In the genomic region with DNA sequence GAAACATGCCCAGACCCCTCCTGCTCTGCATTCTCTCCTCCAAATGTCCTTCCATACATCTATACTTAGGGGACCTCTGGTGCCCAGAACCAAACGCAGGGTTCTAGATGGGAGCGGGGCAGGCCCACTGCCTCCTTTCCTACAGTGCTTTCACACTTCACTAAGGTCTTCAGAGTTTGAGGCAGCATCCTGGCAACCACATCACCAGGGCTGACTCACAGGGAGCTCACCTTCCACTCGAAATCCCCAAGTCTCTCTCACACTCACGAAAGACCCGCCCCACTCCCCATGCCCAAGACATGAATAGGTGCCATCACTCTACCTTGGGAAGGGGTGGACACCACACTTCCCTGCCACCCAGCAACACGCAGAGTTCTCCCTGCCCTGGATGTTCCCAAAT, we compare ENCODE assay signal across 21 cellular contexts. TPM values are rescaled to one million over a fixed set of nuclear protein-coding genes. Genes with fewer than 3 reads are reported as not detected.
DNase-seq lines count a peak whose midpoint lies in the region; ATAC-seq, FAIRE-seq and TF ChIP-seq lines count a peak whose summit lies in the region.
"Had no signal": no experiment of that assay in that cellular context is flagged by ENCODE, and none has a peak within 500 bp of the region (broad histone marks: within the 10 kb centered on the region; RNA-seq: fewer than 3 reads in every experiment).

No MANE protein-coding gene starts in this region.

- H3K36me3 ChIP-seq in pancreas: no peaks in the 10 kb centered on the region
- H3K36me3 ChIP-seq: BLaER1 treated with 17β-estradiol and CSF1 and Interleukin-3, amounts not matched to agents 10 nM and 100 nM; uterus had no signal

- H3K27ac Mint-ChIP-seq in activated CD8-positive, alpha-beta T cell treated with anti-CD3 and anti-CD28 coated beads for 36 hours: no peak overlapping the region
- H3K27ac Mint-ChIP-seq in activated CD8-positive, alpha-beta T cell treated with anti-CD3 and anti-CD28 coated beads, Interleukin-2, amount 10 ng/mL, durations not matched to agents 7 days and 5 days: no peak overlapping the region
- no peak overlapping the region for H3K27ac Mint-ChIP-seq in activated naive CD8-positive, alpha-beta T cell treated with anti-CD3 and anti-CD28 coated beads for 36 hours
- H3K27ac Mint-ChIP-seq: activated T-helper 2 cell treated with anti-CD3 and anti-CD28 coated beads, Interferon-gamma antibody, Interleukin-2, Interleukin-4, amounts not matched to agents 10 μg/mL and 5 μg/mL and 100 μg/mL, durations not matched to agents 14 hours and 24 hours and 36 hours had no signal

- H3K4me1 Mint-ChIP-seq in activated CD8-positive, alpha-beta T cell treated with anti-CD3 and anti-CD28 coated beads for 36 hours (ENCODE audit: low read depth): peaks cover 12% of the 10 kb centered on the region
- H3K4me1 Mint-ChIP-seq in activated CD8-positive, alpha-beta T cell treated with anti-CD3 and anti-CD28 coated beads, Interleukin-2, amount 10 ng/mL, durations not matched to agents 7 days and 5 days (ENCODE audit: low read depth): no peaks in the 10 kb centered on the region
- peaks cover 6% of the 10 kb centered on the region for H3K4me1 Mint-ChIP-seq in activated naive CD8-positive, alpha-beta T cell treated with anti-CD3 and anti-CD28 coated beads for 36 hours

- CTCF ChIA-PET in activated CD8-positive, alpha-beta T cell treated with anti-CD3 and anti-CD28 coated beads for 36 hours (lab: Charles Lee): no interaction called here
- CTCF ChIA-PET in activated CD8-positive, alpha-beta T cell treated with anti-CD3 and anti-CD28 coated beads, Interleukin-2, amount 10 ng/mL, durations not matched to agents 7 days and 5 days (lab: Charles Lee): no interaction called here

- no peaks in the 10 kb centered on the region for H3K36me3 Mint-ChIP-seq in activated CD8-positive, alpha-beta T cell treated with anti-CD3 and anti-CD28 coated beads for 36 hours (ENCODE audit: low read depth)
- H3K36me3 Mint-ChIP-seq in activated CD8-positive, alpha-beta T cell treated with anti-CD3 and anti-CD28 coated beads, Interleukin-2, amount 10 ng/mL, durations not matched to agents 7 days and 5 days (ENCODE audit: low read depth): no peaks in the 10 kb centered on the region
- no peaks in the 10 kb centered on the region for H3K36me3 Mint-ChIP-seq in activated naive CD8-positive, alpha-beta T cell treated with anti-CD3 and anti-CD28 coated beads for 36 hours

- no peak for FAIRE-seq in pancreas (lab: Jason Lieb, UNC)
- FAIRE-seq: small intestine had no signal

- H3K4me3 ChIP-seq in pancreas: no peak overlapping the region
- H3K4me3 ChIP-seq: BLaER1 treated with 17β-estradiol and CSF1 and Interleukin-3, amounts not matched to agents 10 nM and 100 nM; uterus had no signal

- POLR2A ChIA-PET in activated CD8-positive, alpha-beta T cell treated with anti-CD3 and anti-CD28 coated beads for 36 hours (lab: Charles Lee): no interaction called here
- POLR2A ChIA-PET in activated CD8-positive, alpha-beta T cell treated with anti-CD3 and anti-CD28 coated beads, Interleukin-2, amount 10 ng/mL, durations not matched to agents 7 days and 5 days (lab: Charles Lee): no interaction called here

- peak; percentile 37 for DNase-seq in activated CD8-positive, alpha-beta T cell treated with anti-CD3 and anti-CD28 coated beads for 36 hours
- DNase-seq in activated CD8-positive, alpha-beta T cell treated with anti-CD3 and anti-CD28 coated beads, Interleukin-2, amount 10 ng/mL, durations not matched to agents 7 days and 5 days: no peak
- DNase-seq in HT1080 (ENCODE audit: low read depth): peak; percentile 61
- peak; percentile 6 for DNase-seq in activated naive CD8-positive, alpha-beta T cell treated with anti-CD3 and anti-CD28 coated beads for 36 hours
- DNase-seq in pancreas: no peak
- no peak for DNase-seq in midbrain (lab: John Stamatoyannopoulos, UW)
- no peak for DNase-seq in retina
- no peak for DNase-seq in sciatic nerve (ENCODE audit: low spot score)
- DNase-seq: activated CD8-positive, alpha-beta memory T cell treated with anti-CD3 and anti-CD28 coated beads for 24 hours; cortex of kidney; EL; KBM-7; MV-4-11; NCI-H187; NCI-H226; OCI-M1; SIG-M5; small intestine; uterus had no signal

- no peaks in the 10 kb centered on the region for H3K27me3 ChIP-seq in pancreas
- H3K27me3 ChIP-seq: BLaER1 treated with 17β-estradiol and CSF1 and Interleukin-3, amounts not matched to agents 10 nM and 100 nM; uterus had no signal

- peak overlapping the region in 3 of 4 donors; percentile 39 to 81 (median 73) for H3K27ac ChIP-seq in pancreas
- H3K27ac ChIP-seq: BLaER1 treated with 17β-estradiol and CSF1 and Interleukin-3, amounts not matched to agents 10 nM and 100 nM; uterus had no signal

- peaks cover 28 to 49% (median 36%) of the 10 kb centered on the region in 3 donors for H3K4me1 ChIP-seq in pancreas
- H3K4me1 ChIP-seq: uterus had no signal

- H3K27me3 Mint-ChIP-seq in activated CD8-positive, alpha-beta T cell treated with anti-CD3 and anti-CD28 coated beads for 36 hours: no peaks in the 10 kb centered on the region
- H3K27me3 Mint-ChIP-seq in activated CD8-positive, alpha-beta T cell treated with anti-CD3 and anti-CD28 coated beads, Interleukin-2, amount 10 ng/mL, durations not matched to agents 7 days and 5 days (ENCODE audit: low read depth): peaks cover 3% of the 10 kb centered on the region
- H3K27me3 Mint-ChIP-seq in activated naive CD8-positive, alpha-beta T cell treated with anti-CD3 and anti-CD28 coated beads for 36 hours: no peaks in the 10 kb centered on the region

- 77 to 81% methylated on average over 6 of the region's 6 CpGs for WGBS in pancreas, 2 donors

- ATAC-seq in activated CD8-positive, alpha-beta T cell treated with anti-CD3 and anti-CD28 coated beads for 36 hours: peak; percentile 66
- no peak for ATAC-seq in activated CD8-positive, alpha-beta T cell treated with anti-CD3 and anti-CD28 coated beads, Interleukin-2, amount 10 ng/mL, durations not matched to agents 7 days and 5 days
- ATAC-seq in pancreas (peak in 1 of 4 donors; percentile 5), sciatic nerve (no peak)

- H3K9me3 ChIP-seq in pancreas: no peaks in the 10 kb centered on the region
- H3K9me3 ChIP-seq: BLaER1 treated with 17β-estradiol and CSF1 and Interleukin-3, amounts not matched to agents 10 nM and 100 nM; uterus had no signal

- H3K4me3 Mint-ChIP-seq in activated CD8-positive, alpha-beta T cell treated with anti-CD3 and anti-CD28 coated beads for 36 hours: no peak overlapping the region
- H3K4me3 Mint-ChIP-seq in activated CD8-positive, alpha-beta T cell treated with anti-CD3 and anti-CD28 coated beads, Interleukin-2, amount 10 ng/mL, durations not matched to agents 7 days and 5 days: no peak overlapping the region
- no peak overlapping the region for H3K4me3 Mint-ChIP-seq in activated naive CD8-positive, alpha-beta T cell treated with anti-CD3 and anti-CD28 coated beads for 36 hours

- H3K9me3 Mint-ChIP-seq in activated CD8-positive, alpha-beta T cell treated with anti-CD3 and anti-CD28 coated beads for 36 hours: no peaks in the 10 kb centered on the region
- no peaks in the 10 kb centered on the region for H3K9me3 Mint-ChIP-seq in activated CD8-positive, alpha-beta T cell treated with anti-CD3 and anti-CD28 coated beads, Interleukin-2, amount 10 ng/mL, durations not matched to agents 7 days and 5 days (ENCODE audit: insufficient read depth)
- no peaks in the 10 kb centered on the region for H3K9me3 Mint-ChIP-seq in activated naive CD8-positive, alpha-beta T cell treated with anti-CD3 and anti-CD28 coated beads for 36 hours
- H3K9me3 Mint-ChIP-seq: activated T-helper 2 cell treated with anti-CD3 and anti-CD28 coated beads, Interferon-gamma antibody, Interleukin-2, Interleukin-4, amounts not matched to agents 10 μg/mL and 5 μg/mL and 100 μg/mL, durations not matched to agents 14 hours and 24 hours and 36 hours had no signal

- no peak for TF ChIP-seq CTCF in activated CD8-positive, alpha-beta T cell treated with anti-CD3 and anti-CD28 coated beads for 36 hours (IDR thresholded peaks at IDR 0.05)
- no peak for TF ChIP-seq CTCF in pancreas (IDR thresholded peaks at IDR 0.05)

- intact Hi-C loops in activated CD8-positive, alpha-beta T cell treated with anti-CD3 and anti-CD28 coated beads for 36 hours (cut with micrococcal nuclease): no loop called here
- intact Hi-C loops in pancreas (cut with DNase I): no loop called here
- intact Hi-C loops in sciatic nerve (cut with DNase I): no loop called here

RNA-seq across cellular contexts. Expression of gene HOMER2, which starts 18.9 kb away (rescaled TPM):
- total RNA-seq in activated CD8-positive, alpha-beta T cell treated with anti-CD3 and anti-CD28 coated beads for 36 hours: 1 to 10 TPM; 5.4 TPM
- 10 to 100 TPM; 12.0 to 12.8 TPM for total RNA-seq in activated CD8-positive, alpha-beta T cell treated with anti-CD3 and anti-CD28 coated beads, Interleukin-2, amount 10 ng/mL, durations not matched to agents 7 days and 5 days
- 27.1 and 28.6 TPM in 2 replicates for total RNA-seq in HT1080 (2014; rRNA removed; shearing (Covaris generic))
- 10.7 and 12.2 TPM in 2 replicates for polyA plus RNA-seq in HT1080 (2015; cell fraction: cytosol; rRNA removed)
- 6.9 and 7.1 TPM in 2 replicates for polyA plus RNA-seq in HT1080 (2015; cell fraction: nucleus; rRNA removed)
- 1 to 10 TPM; 3.1 to 3.3 TPM for total RNA-seq in activated naive CD8-positive, alpha-beta T cell treated with anti-CD3 and anti-CD28 coated beads for 36 hours
- total RNA-seq in pancreas (100 to 1,000 TPM in 5 of 6 donors, 10 to 100 TPM in 1; 82.1 to 180 (median 147) TPM), sciatic nerve (13.2 TPM)
- 10 to 100 TPM; 76.8 to 92.2 TPM for polyA plus RNA-seq in pancreas

RNA-seq across cellular contexts. Expression of gene RAMAC, which starts 52.4 kb away (rescaled TPM):
- 10 to 100 TPM; 18.2 to 19.7 TPM for total RNA-seq in activated CD8-positive, alpha-beta T cell treated with anti-CD3 and anti-CD28 coated beads for 36 hours
- 10 to 100 TPM; 25.8 to 27.0 TPM for total RNA-seq in activated CD8-positive, alpha-beta T cell treated with anti-CD3 and anti-CD28 coated beads, Interleukin-2, amount 10 ng/mL, durations not matched to agents 7 days and 5 days
- 37.6 and 37.9 TPM in 2 replicates for total RNA-seq in HT1080 (2014; rRNA removed; shearing (Covaris generic))
- polyA plus RNA-seq in HT1080 (2015; cell fraction: cytosol; rRNA removed): 24.0 and 25.1 TPM in 2 replicates
- 19.0 and 20.4 TPM in 2 replicates for polyA plus RNA-seq in HT1080 (2015; cell fraction: nucleus; rRNA removed)
- total RNA-seq in activated naive CD8-positive, alpha-beta T cell treated with anti-CD3 and anti-CD28 coated beads for 36 hours: 10 to 100 TPM; 24.9 to 28.4 TPM
- total RNA-seq in pancreas (10 to 100 TPM in 2 of 6 donors, 1 to 10 TPM in 4; 7.0 to 12.7 (median 9.0) TPM), sciatic nerve (10.9 TPM)
- polyA plus RNA-seq in pancreas: 10 to 100 TPM in 1 of 2 donors, 1 to 10 TPM in 1; 9.9 to 15.5 TPM

Comparison
In these comparisons a context has a peak if more than half of its experiments do, and no peak if none do; other contexts are left out.
1. DNase-seq: peak in activated CD8-positive, alpha-beta T cell treated with anti-CD3 and anti-CD28 coated beads for 36 hours (single experiment), HT1080 (single experiment) and activated naive CD8-positive, alpha-beta T cell treated with anti-CD3 and anti-CD28 coated beads for 36 hours (single experiment); none in activated CD8-positive, alpha-beta T cell treated with anti-CD3 and anti-CD28 coated beads, Interleukin-2, amount 10 ng/mL, durations not matched to agents 7 days and 5 days (single experiment), pancreas (0 of 6), midbrain (single experiment), retina (single experiment) and sciatic nerve (single experiment).